8 cellular contexts compared by ENCODE assay signal in the genomic region with DNA sequence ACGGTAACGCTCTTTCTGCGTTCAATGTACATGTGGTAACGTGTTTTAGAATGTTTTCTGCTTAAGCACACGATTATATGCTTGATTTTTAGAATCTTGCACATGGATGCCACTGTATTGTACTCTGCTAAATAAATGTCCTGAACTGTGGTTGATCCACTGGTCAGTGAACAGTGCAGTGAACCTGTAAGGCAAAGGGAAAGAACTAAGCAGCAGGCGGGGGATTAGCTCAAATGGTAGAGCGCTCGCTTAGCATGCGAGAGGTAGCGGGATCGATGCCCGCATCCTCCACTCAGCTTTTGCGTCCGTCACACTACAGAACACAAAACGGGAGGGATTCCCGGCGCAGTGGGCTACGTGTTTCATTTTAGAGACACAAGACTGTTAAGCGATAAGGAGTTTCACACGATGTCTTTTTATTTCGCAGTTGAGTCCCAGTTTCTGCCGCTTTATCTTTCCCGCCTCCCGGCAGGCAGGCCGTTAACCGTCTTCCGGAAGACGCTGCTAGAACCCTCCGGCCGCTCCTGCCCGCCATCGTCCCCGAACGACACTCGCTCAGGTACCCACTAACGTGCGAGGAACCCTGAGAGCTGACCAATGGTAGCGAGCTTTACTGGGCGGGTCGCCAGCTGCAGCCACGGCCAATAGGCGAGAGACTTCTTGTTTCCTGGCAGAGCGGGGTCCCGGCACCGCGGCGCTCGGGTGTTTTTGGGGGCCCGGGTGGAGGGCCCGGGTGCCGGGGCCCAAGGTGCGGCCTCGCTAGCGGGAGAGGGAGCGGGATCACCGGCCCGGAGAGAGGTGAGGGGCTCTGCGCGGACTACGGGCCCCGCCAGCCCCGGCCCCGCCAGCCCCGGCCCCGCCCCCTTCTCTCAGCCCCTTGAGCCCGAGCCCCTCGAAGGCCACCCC. TPM values are rescaled to one million over a fixed set of nuclear protein-coding genes. Genes with fewer than 3 reads are reported as not detected.
DNase-seq lines count a peak whose midpoint lies in the region; ATAC-seq and TF ChIP-seq lines count a peak whose summit lies in the region.

A gene with protein sequence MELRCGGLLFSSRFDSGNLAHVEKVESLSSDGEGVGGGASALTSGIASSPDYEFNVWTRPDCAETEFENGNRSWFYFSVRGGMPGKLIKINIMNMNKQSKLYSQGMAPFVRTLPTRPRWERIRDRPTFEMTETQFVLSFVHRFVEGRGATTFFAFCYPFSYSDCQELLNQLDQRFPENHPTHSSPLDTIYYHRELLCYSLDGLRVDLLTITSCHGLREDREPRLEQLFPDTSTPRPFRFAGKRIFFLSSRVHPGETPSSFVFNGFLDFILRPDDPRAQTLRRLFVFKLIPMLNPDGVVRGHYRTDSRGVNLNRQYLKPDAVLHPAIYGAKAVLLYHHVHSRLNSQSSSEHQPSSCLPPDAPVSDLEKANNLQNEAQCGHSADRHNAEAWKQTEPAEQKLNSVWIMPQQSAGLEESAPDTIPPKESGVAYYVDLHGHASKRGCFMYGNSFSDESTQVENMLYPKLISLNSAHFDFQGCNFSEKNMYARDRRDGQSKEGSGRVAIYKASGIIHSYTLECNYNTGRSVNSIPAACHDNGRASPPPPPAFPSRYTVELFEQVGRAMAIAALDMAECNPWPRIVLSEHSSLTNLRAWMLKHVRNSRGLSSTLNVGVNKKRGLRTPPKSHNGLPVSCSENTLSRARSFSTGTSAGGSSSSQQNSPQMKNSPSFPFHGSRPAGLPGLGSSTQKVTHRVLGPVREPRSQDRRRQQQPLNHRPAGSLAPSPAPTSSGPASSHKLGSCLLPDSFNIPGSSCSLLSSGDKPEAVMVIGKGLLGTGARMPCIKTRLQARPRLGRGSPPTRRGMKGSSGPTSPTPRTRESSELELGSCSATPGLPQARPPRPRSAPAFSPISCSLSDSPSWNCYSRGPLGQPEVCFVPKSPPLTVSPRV (plus strand): TSS at position 673 of the 906 bp plus-strand sequence. CDS start 1,291 bp downstream, outside the sequence.

- CTCF ChIA-PET in activated CD4-positive, alpha-beta T cell treated with anti-CD3 and anti-CD28 coated beads for 36 hours (lab: Charles Lee) = interaction anchor here (0.6 to 3.1 kb wide), 21 partner anchors 10 to 1634 kb away, joined by 3 to 30 read pairs (median 5); a partner anchor contains a TSS

- peak within 1 kb of the TSS; percentile 84 for H3K9ac ChIP-seq in BLaER1

- peak within 1 kb of the TSS; percentile 89 for H3K27ac ChIP-seq in BLaER1

- H3K36me3 Mint-ChIP-seq in activated CD4-positive, alpha-beta T cell treated with anti-CD3 and anti-CD28 coated beads for 36 hours (ENCODE audit: low read depth) = peaks cover 15% of the 10 kb centered on the region

- peaks cover 4% of the 10 kb centered on the region for H3K27me3 Mint-ChIP-seq in activated CD4-positive, alpha-beta T cell treated with anti-CD3 and anti-CD28 coated beads for 36 hours

- H3K4me3 ChIP-seq in BLaER1 = peak within 1 kb of the TSS; percentile 81
- peak within 1 kb of the TSS; percentile 85 for H3K4me3 ChIP-seq in choroid plexus epithelial cell (ENCODE audit: low read depth, low read length)

- peaks cover 2% of the 10 kb centered on the region for H3K9me3 Mint-ChIP-seq in activated CD4-positive, alpha-beta T cell treated with anti-CD3 and anti-CD28 coated beads for 36 hours (ENCODE audit: low read depth)

- peak within 1 kb of the TSS; percentile 90 for H3K4me3 Mint-ChIP-seq in activated CD4-positive, alpha-beta T cell treated with anti-CD3 and anti-CD28 coated beads for 36 hours

- H3K27ac Mint-ChIP-seq in activated CD4-positive, alpha-beta T cell treated with anti-CD3 and anti-CD28 coated beads for 36 hours = peak within 1 kb of the TSS; percentile 98

- no peaks in the 10 kb centered on the region for H4K20me1 ChIP-seq in BLaER1

- intact Hi-C loops in activated CD4-positive, alpha-beta T cell treated with anti-CD3 and anti-CD28 coated beads for 36 hours (cut with DNase I, micrococcal nuclease) = loop anchor here (1.0 to 10.0 kb wide), 18 partner anchors 19 to 1844 kb away; a partner anchor contains a TSS

- H3K9me3 ChIP-seq in BLaER1 = no peaks in the 10 kb centered on the region

- peaks cover 18% of the 10 kb centered on the region for H3K4me1 Mint-ChIP-seq in activated CD4-positive, alpha-beta T cell treated with anti-CD3 and anti-CD28 coated beads for 36 hours

- H3K4me2 ChIP-seq in BLaER1 = peak within 1 kb of the TSS; percentile 94

- DNase-seq in NCI-H524 treated with DMSO at 0.1 percent for 48 hours (lab: John Stamatoyannopoulos, UW) (peak; percentile 71), choroid plexus epithelial cell (ENCODE audit: low read depth) (peak; percentile 94), kidney glomerular epithelial cell (lab: John Stamatoyannopoulos, UW) (peak; percentile 97)
- DNase-seq in activated CD4-positive, alpha-beta T cell treated with anti-CD3 and anti-CD28 coated beads for 36 hours = peak; percentile 97
- DNase-seq in stimulated activated CD4-positive, alpha-beta T cell treated with anti-CD3 and anti-CD28 coated beads, Interleukin-15, amount 100 ng/mL, for 48 hours (ENCODE audit: low read depth in 2 of 2) = peak; percentile 93

- H3K4me1 ChIP-seq in BLaER1 = peaks cover 28% of the 10 kb centered on the region

- ATAC-seq in GM19324 (IDR thresholded peaks at IDR 0.05; ENCODE audit: low FRiP score, unreplicated experiment) = peak; percentile 73
- ATAC-seq in HG03460 (IDR thresholded peaks at IDR 0.05; ENCODE audit: unreplicated experiment) = peak; percentile 73
- ATAC-seq in activated CD4-positive, alpha-beta T cell treated with anti-CD3 and anti-CD28 coated beads for 36 hours = peak; percentile 72

- H3K27me3 ChIP-seq in BLaER1 = no peaks in the 10 kb centered on the region

- H3K36me3 ChIP-seq in BLaER1 = peaks cover 37% of the 10 kb centered on the region

- no peak for TF ChIP-seq CTCF in choroid plexus epithelial cell (conservative IDR thresholded peaks at IDR 0.05; ENCODE audit: low read depth, low read length)

- POLR2A ChIA-PET in activated CD4-positive, alpha-beta T cell treated with anti-CD3 and anti-CD28 coated beads for 36 hours (lab: Charles Lee) = interaction anchor here (0.6 to 2.8 kb wide), 11 partner anchors 10 to 35 kb away, joined by 3 to 15 read pairs (median 4); a partner anchor contains a TSS

RNA-seq across cellular contexts. Expression of the gene that starts here (rescaled TPM):
- total RNA-seq in activated CD4-positive, alpha-beta T cell treated with anti-CD3 and anti-CD28 coated beads for 36 hours = 10 to 100 TPM; 12.5 to 14.5 TPM

Comparison
In these comparisons a context has a peak if more than half of its experiments do, and no peak if none do; other contexts are left out.
1. Peak in every context shown above with its lines: DNase-seq, ATAC-seq, H3K4me3 ChIP-seq and H3K27ac ChIP-seq.